9 cellular contexts compared by ENCODE assay signal in the genomic region with DNA sequence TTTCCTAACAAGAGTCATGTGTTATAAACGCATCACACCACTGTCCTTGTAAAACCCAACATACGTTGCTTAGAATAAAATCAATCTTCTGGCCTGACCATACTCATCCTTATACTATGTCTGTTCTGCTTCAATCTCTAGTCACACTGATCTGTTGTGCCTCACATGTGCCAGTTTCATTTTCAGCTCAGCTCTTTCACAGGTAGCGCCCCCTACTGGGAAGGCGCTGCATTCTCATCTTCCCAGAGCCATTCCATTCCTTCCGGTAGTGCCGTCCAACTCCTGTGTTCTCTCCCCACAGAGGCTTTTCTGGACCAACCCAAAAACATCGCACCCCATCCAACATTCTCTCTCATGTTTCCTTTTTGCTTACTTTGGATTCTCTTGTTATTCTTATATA. TPM values are rescaled to one million over a fixed set of nuclear protein-coding genes. Genes with fewer than 3 reads are reported as not detected.
DNase-seq lines count a peak whose midpoint lies in the region; ATAC-seq and TF ChIP-seq lines count a peak whose summit lies in the region.
"Had no signal": no experiment of that assay in that cellular context is flagged by ENCODE, and none has a peak within 500 bp of the region (broad histone marks: within the 10 kb centered on the region; RNA-seq: fewer than 3 reads in every experiment).

No MANE protein-coding gene starts in this region.

- no peaks in the 10 kb centered on the region for H4K20me1 ChIP-seq in smooth muscle cell (ENCODE audit: low read depth)

- DNase-seq in AG09319 (ENCODE audit: extremely low read depth, low read depth) (no peak), GM19238 (ENCODE audit: insufficient read length, low spot score) (peak; percentile 2), endodermal cell (peak; percentile 78), smooth muscle cell (lab: John Stamatoyannopoulos, UW; ENCODE audit: unreplicated experiment) (no peak), NCI-H2196 (lab: John Stamatoyannopoulos, UW; ENCODE audit: unreplicated experiment) (no peak)
- DNase-seq in activated CD4-positive, alpha-beta T cell treated with anti-CD3 and anti-CD28 coated beads for 48 hours: peak; percentile 68

- H3K4me3 Mint-ChIP-seq in endodermal cell: no peak overlapping the region

- ATAC-seq in HG03342 (IDR thresholded peaks at IDR 0.05; ENCODE audit: unreplicated experiment) (peak; percentile 92), HG03135 (IDR thresholded peaks at IDR 0.05; ENCODE audit: unreplicated experiment) (no peak)

- no peak overlapping the region for H3K4me2 ChIP-seq in smooth muscle cell

- H3K4me3 ChIP-seq in endodermal cell (ENCODE audit: low read length): no peak overlapping the region
- H3K4me3 ChIP-seq in smooth muscle cell: no peak overlapping the region

- no peaks in the 10 kb centered on the region for H3K27me3 Mint-ChIP-seq in endodermal cell (ENCODE audit: insufficient read depth)

- TF ChIP-seq CTCF in AG09319 (IDR thresholded peaks at IDR 0.05; ENCODE audit: low read depth, low read length): peak; percentile 22
- TF ChIP-seq CTCF in endodermal cell (conservative IDR thresholded peaks at IDR 0.05): peak; percentile 87
- TF ChIP-seq CTCF in smooth muscle cell (IDR thresholded peaks at IDR 0.05; ENCODE audit: borderline replicate concordance, insufficient read depth, poor library complexity, severe bottlenecking): peak; percentile 34

- H3K27ac Mint-ChIP-seq in endodermal cell: no peak overlapping the region

- H3K4me1 ChIP-seq in endodermal cell (ENCODE audit: control insufficient read depth, insufficient read depth, low read length) (peaks cover 5% of the 10 kb centered on the region), smooth muscle cell (ENCODE audit: low read depth) (no peaks in the 10 kb centered on the region)

- no peaks in the 10 kb centered on the region for H3K79me2 ChIP-seq in smooth muscle cell (ENCODE audit: low read depth)

- no peaks in the 10 kb centered on the region for H3K27me3 ChIP-seq in endodermal cell (ENCODE audit: control insufficient read depth, insufficient read depth, low read length, poor library complexity, severe bottlenecking)
- no peaks in the 10 kb centered on the region for H3K27me3 ChIP-seq in smooth muscle cell (ENCODE audit: low read depth)

- no peak overlapping the region for H3K27ac ChIP-seq in endodermal cell (ENCODE audit: low read depth, low read length)
- H3K27ac ChIP-seq in smooth muscle cell (ENCODE audit: low read depth): no peak overlapping the region

- H2AFZ ChIP-seq in smooth muscle cell (ENCODE audit: low read depth): no peak overlapping the region

- no peaks in the 10 kb centered on the region for H3K9me3 ChIP-seq in endodermal cell (ENCODE audit: control insufficient read depth, low read length)
- no peaks in the 10 kb centered on the region for H3K9me3 ChIP-seq in smooth muscle cell (replicated peaks; ENCODE audit: low read depth)

- H3F3A ChIP-seq in smooth muscle cell (ENCODE audit: low read depth): no peaks in the 10 kb centered on the region

- H3K36me3 Mint-ChIP-seq in endodermal cell (ENCODE audit: low read depth): no peaks in the 10 kb centered on the region

- no peaks in the 10 kb centered on the region for H3K9me3 Mint-ChIP-seq in endodermal cell

- H3K36me3 ChIP-seq in endodermal cell (ENCODE audit: control insufficient read depth, insufficient read depth, low read length) (no peaks in the 10 kb centered on the region), smooth muscle cell (ENCODE audit: low read depth) (no peaks in the 10 kb centered on the region)

- H3K9ac ChIP-seq in endodermal cell (ENCODE audit: extremely low read depth, low read length, poor library complexity, severe bottlenecking) (no peak overlapping the region), smooth muscle cell (ENCODE audit: low read depth) (no peak overlapping the region)

- no peaks in the 10 kb centered on the region for H3K4me1 Mint-ChIP-seq in endodermal cell

- WGBS in endodermal cell (ENCODE audit: insufficient coverage in 1 of 2, insufficient read length in 1 of 2), 2 experiments: 88 to 92% methylated on average over 7 of the region's 7 CpGs
- 77% methylated on average over 7 of the region's 7 CpGs for WGBS in smooth muscle cell (ENCODE audit: low lambda C conversion rate)

RNA-seq across cellular contexts. Expression of a gene that starts 22.2 kb away (rescaled TPM):
- total RNA-seq in endodermal cell: not detected
- not detected for polyA plus RNA-seq in endodermal cell (2013, experiment 1 of 2)
- not detected for polyA plus RNA-seq in endodermal cell (2013, experiment 2 of 2)
- total RNA-seq in smooth muscle cell: not detected in 2 replicates
- polyA plus RNA-seq in smooth muscle cell: not detected in 2 replicates
- total RNA-seq: glomerular endothelial cell had no signal

RNA-seq across cellular contexts. Expression of a gene that starts 32.4 kb away (rescaled TPM):
- not detected for total RNA-seq in endodermal cell
- polyA plus RNA-seq in endodermal cell (2013, experiment 1 of 2): not detected
- not detected for polyA plus RNA-seq in endodermal cell (2013, experiment 2 of 2)
- 28.0 and 36.3 TPM in 2 replicates for total RNA-seq in smooth muscle cell
- polyA plus RNA-seq in smooth muscle cell: 8.8 and 12.4 TPM in 2 replicates

RNA-seq across cellular contexts. Expression of a gene that starts 34.1 kb away (rescaled TPM):
- total RNA-seq in endodermal cell: not detected
- not detected for polyA plus RNA-seq in endodermal cell (2013, experiment 1 of 2)
- polyA plus RNA-seq in endodermal cell (2013, experiment 2 of 2): not detected
- 0.90 TPM in 1 of 2 replicates, not detected in the other for total RNA-seq in smooth muscle cell
- 1.2 TPM in 1 of 2 replicates, not detected in the other for polyA plus RNA-seq in smooth muscle cell

RNA-seq across cellular contexts. Expression of a gene that starts 44.3 kb away (rescaled TPM):
- total RNA-seq in endodermal cell (not detected), smooth muscle cell (1.3 and 3.7 TPM in 2 replicates)
- not detected for polyA plus RNA-seq in endodermal cell (2013, experiment 1 of 2)
- polyA plus RNA-seq in endodermal cell (2013, experiment 2 of 2): not detected
- polyA plus RNA-seq in smooth muscle cell: 5.5 and 12.7 TPM in 2 replicates

Comparison
In these comparisons a context has a peak if more than half of its experiments do, and no peak if none do; other contexts are left out.
1. DNase-seq: peak in GM19238 (single experiment), activated CD4-positive, alpha-beta T cell treated with anti-CD3 and anti-CD28 coated beads for 48 hours (single experiment) and endodermal cell (single experiment); none in AG09319 (single experiment), smooth muscle cell (single experiment) and NCI-H2196 (single experiment).
2. CTCF ChIP-seq: peak in every context shown above with its lines; median percentile 87 in endodermal cell; 34 in smooth muscle cell; 22 in AG09319.
3. RNA of a gene that starts 32.4 kb away (total RNA-seq): 28.0 to 36.3 TPM in smooth muscle cell; not detected in endodermal cell; every median in the first group is over 10 times any median in the second.